Comparison of ENCODE assay signal across 21 cellular contexts in the genomic region with DNA sequence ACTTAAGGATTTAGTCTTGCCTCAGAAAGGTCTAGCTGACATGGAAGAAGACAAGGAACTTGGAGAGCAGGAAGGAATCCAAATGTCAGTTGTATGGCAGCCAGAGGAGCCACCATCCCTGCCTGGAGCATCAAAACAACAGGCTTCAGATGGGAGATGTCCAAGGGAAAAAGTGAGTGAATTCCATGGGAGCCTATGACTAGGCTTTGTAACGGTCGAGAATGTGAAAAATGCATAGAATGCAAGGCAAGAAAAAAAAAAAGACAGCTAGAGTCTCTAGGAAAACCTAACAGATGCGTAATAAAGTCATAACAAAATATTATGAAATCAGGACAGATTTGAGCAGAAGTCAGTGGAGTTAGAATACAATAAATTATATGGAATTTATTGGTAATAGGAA.
DNase-seq lines count a peak whose midpoint lies in the region; ATAC-seq and TF ChIP-seq lines count a peak whose summit lies in the region.
"Had no signal": no experiment of that assay in that cellular context is flagged by ENCODE, and none has a peak within 500 bp of the region (broad histone marks: within the 10 kb centered on the region; RNA-seq: fewer than 3 reads in every experiment).

No MANE protein-coding gene starts in this region.

- H3K27me3 Mint-ChIP-seq in osteocyte (ENCODE audit: unreplicated experiment): peaks cover 3% of the 10 kb centered on the region

- no peaks in the 10 kb centered on the region for H3K4me1 ChIP-seq in gastrocnemius medialis
- H3K4me1 ChIP-seq: HAP-1 had no signal

- no peaks in the 10 kb centered on the region for H3K36me3 Mint-ChIP-seq in osteocyte (ENCODE audit: unreplicated experiment)

- in situ Hi-C loops in gastrocnemius medialis (cut with MboI; ENCODE audit: low sequenced_read_pairs in 4 of 4): loop anchor here in 1 of 4 donors (25.0 kb wide), 1 partner anchor 201 kb away; a partner anchor contains a TSS

- peaks cover 24% of the 10 kb centered on the region for H3K9me3 Mint-ChIP-seq in osteocyte (ENCODE audit: unreplicated experiment)

- H3K27me3 ChIP-seq in gastrocnemius medialis: no peaks in the 10 kb centered on the region

- no peak overlapping the region for H3K27ac ChIP-seq in gastrocnemius medialis
- H3K27ac ChIP-seq: 22Rv1, SK-N-MC had no signal

- H3K27ac Mint-ChIP-seq in osteocyte (ENCODE audit: unreplicated experiment): no peak overlapping the region
- H3K27ac Mint-ChIP-seq: CD4-positive, alpha-beta T cell had no signal

- TF ChIP-seq POLR2A in gastrocnemius medialis (IDR thresholded peaks at IDR 0.05): no peak

- no peak overlapping the region for H3K4me3 Mint-ChIP-seq in osteocyte (ENCODE audit: unreplicated experiment)
- H3K4me3 Mint-ChIP-seq: CD4-positive, alpha-beta T cell had no signal

- H3K36me3 ChIP-seq in gastrocnemius medialis: no peaks in the 10 kb centered on the region
- H3K36me3 ChIP-seq: HAP-1 had no signal

- no peak for TF ChIP-seq CTCF in fibroblast of villous mesenchyme (IDR thresholded peaks at IDR 0.05; ENCODE audit: insufficient read depth, low read depth, low read length)
- no peak for TF ChIP-seq CTCF in gastrocnemius medialis (IDR thresholded peaks at IDR 0.05 in 4 of 5, conservative IDR thresholded peaks at IDR 0.05 in 1 of 5)
- no peak for TF ChIP-seq CTCF in osteocyte (IDR thresholded peaks at IDR 0.05)

- no peak for ATAC-seq in GM21423 (IDR thresholded peaks at IDR 0.05; ENCODE audit: unreplicated experiment)
- no peak for ATAC-seq in gastrocnemius medialis
- ATAC-seq: K562 had no signal

- DNase-seq in AG08396 (ENCODE audit: low spot score) (peak; percentile 6), GM04504 (ENCODE audit: low read depth) (peak; percentile 7), NCI-H226 (peak; percentile 9), fibroblast of villous mesenchyme (ENCODE audit: low read depth) (peak; percentile 1), NCI-H524 (lab: John Stamatoyannopoulos, UW) (no peak), gastrocnemius medialis (no peak), osteocyte (ENCODE audit: extremely low spot score, unreplicated experiment) (no peak)
- DNase-seq: CD4-positive, alpha-beta T cell; DMS153; NCI-H1105 treated with DMSO at 0.1 percent for 48 hours; NCI-H1694; NCI-H2081 treated with DMSO at 0.1 percent for 48 hours; NCI-H510A; NCI-H774; OCI-M1; SHP77 had no signal

- intact Hi-C loops in gastrocnemius medialis (cut with DNase I; ENCODE audit: low total_unique reads): no loop called here

- peaks cover 0 to 4% (median 0%) of the 10 kb centered on the region in 3 donors for H3K9me3 ChIP-seq in gastrocnemius medialis
- H3K9me3 ChIP-seq: HAP-1 had no signal

- no peak overlapping the region for H3K4me3 ChIP-seq in fibroblast of villous mesenchyme (ENCODE audit: low read depth, low read length)
- no peak overlapping the region for H3K4me3 ChIP-seq in gastrocnemius medialis
- H3K4me3 ChIP-seq: HAP-1, K562, SK-N-MC had no signal

- H3K4me1 Mint-ChIP-seq in osteocyte (ENCODE audit: unreplicated experiment): no peaks in the 10 kb centered on the region

Comparison
In these comparisons a context has a peak if more than half of its experiments do, and no peak if none do; other contexts are left out.
1. DNase-seq: peak in AG08396 (single experiment), GM04504 (single experiment), NCI-H226 (single experiment) and fibroblast of villous mesenchyme (single experiment); none in NCI-H524 (0 of 2), gastrocnemius medialis (0 of 2) and osteocyte (single experiment).